ENCODE assay signal across 31 cellular contexts in genomic region chr17:64276961-64277505, GRCh38. TPM values are rescaled to one million over a fixed set of nuclear protein-coding genes. Genes with fewer than 3 reads are reported as not detected.
DNase-seq lines count a peak whose midpoint lies in the region; ATAC-seq, FAIRE-seq and TF ChIP-seq lines count a peak whose summit lies in the region.
"Had no signal": no experiment of that assay in that cellular context is flagged by ENCODE, and none has a peak within 500 bp of the region (broad histone marks: within the 10 kb centered on the region; RNA-seq: fewer than 3 reads in every experiment).

No MANE protein-coding gene starts in this region.

- H3K14ac ChIP-seq in neuronal stem cell (ENCODE audit: low read length), result no peak overlapping the region

- FAIRE-seq in astrocyte (lab: Jason Lieb, UNC), result no peak
- FAIRE-seq: bronchial epithelial cell, RCC 7860, small intestine had no signal

- H2AK5ac ChIP-seq in neuronal stem cell (ENCODE audit: low read depth, low read length), result no peak overlapping the region

- H3K4me1 ChIP-seq in astrocyte (ENCODE audit: insufficient read depth, low read length) (peaks cover 5% of the 10 kb centered on the region), heart right ventricle (peaks cover 3 to 38% (median 28%) of the 10 kb centered on the region in 9 donors), neuronal stem cell (ENCODE audit: control insufficient read depth in 2 of 2, insufficient read depth in 1 of 2, low read depth in 1 of 2, low read length in 2 of 2) (peaks cover 0 to 3% of the 10 kb centered on the region in 2 donors), uterus (no peaks in the 10 kb centered on the region)

- H3K27me3 ChIP-seq in astrocyte (ENCODE audit: insufficient read depth, low read length) (no peaks in the 10 kb centered on the region), heart right ventricle (no peaks in the 10 kb centered on the region), neuronal stem cell (ENCODE audit: control insufficient read depth in 3 of 3, insufficient read depth in 3 of 3, low read depth in 1 of 3, low read length in 3 of 3) (peaks cover 0 to 6% (median 0%) of the 10 kb centered on the region in 3 experiments), uterus (no peaks in the 10 kb centered on the region)
- H3K27me3 ChIP-seq: SJCRH30 had no signal

- H3K9me3 ChIP-seq in astrocyte (ENCODE audit: insufficient read depth, low read depth, low read length) (peaks cover under 1% of the 10 kb centered on the region), heart right ventricle (peaks cover 0 to 3% (median 0%) of the 10 kb centered on the region in 11 donors), neuronal stem cell (replicated peaks in 1 of 2; ENCODE audit: control insufficient read depth in 2 of 2, insufficient read depth in 1 of 2, low read depth in 1 of 2, low read length in 2 of 2) (no peaks in the 10 kb centered on the region), uterus (no peaks in the 10 kb centered on the region)
- H3K9me3 ChIP-seq: Caco-2, SJCRH30 had no signal

- WGBS in heart right ventricle, 2 donors, result 76 to 77% methylated on average over 11 of the region's 11 CpGs
- no CpG with 5 or more reads among the region's 11 CpGs for WGBS in neuronal stem cell (ENCODE audit: extremely low coverage in 2 of 2, insufficient read length in 2 of 2, insufficient replicate concordance in 1 of 2), 2 donors

- no peak overlapping the region for H4K91ac ChIP-seq in neuronal stem cell (ENCODE audit: low read depth, low read length, poor library complexity)

- no peaks in the 10 kb centered on the region for H3K36me3 Mint-ChIP-seq in astrocyte (ENCODE audit: low read depth, unreplicated experiment)
- H3K36me3 Mint-ChIP-seq: activated naive CD4-positive, alpha-beta T cell treated with anti-CD3 and anti-CD28 coated beads, Interleukin-2, amount 50 U/mL, for 24 hours; natural killer cell had no signal

- H4K20me1 ChIP-seq in astrocyte (ENCODE audit: insufficient read depth, low read length), result no peaks in the 10 kb centered on the region

- no peak overlapping the region for H3K23ac ChIP-seq in neuronal stem cell (ENCODE audit: low read depth, low read length, poor library complexity)

- no peak overlapping the region for H3K27ac Mint-ChIP-seq in astrocyte (ENCODE audit: unreplicated experiment)
- H3K27ac Mint-ChIP-seq: activated CD4-positive, alpha-beta T cell treated with anti-CD3 and anti-CD28 coated beads for 36 hours; activated CD8-positive, alpha-beta T cell treated with anti-CD3 and anti-CD28 coated beads, Interleukin-2, amount 10 ng/mL, durations not matched to agents 7 days and 5 days; activated naive CD4-positive, alpha-beta T cell treated with anti-CD3 and anti-CD28 coated beads, Interleukin-2, amount 50 U/mL, for 24 hours; effector memory CD8-positive, alpha-beta T cell; natural killer cell had no signal

- H3K4me3 Mint-ChIP-seq in astrocyte (ENCODE audit: unreplicated experiment), result peak overlapping the region; percentile 34
- H3K4me3 Mint-ChIP-seq: activated CD4-positive, alpha-beta T cell treated with anti-CD3 and anti-CD28 coated beads for 36 hours; activated CD8-positive, alpha-beta T cell treated with anti-CD3 and anti-CD28 coated beads, Interleukin-2, amount 10 ng/mL, durations not matched to agents 7 days and 5 days; activated naive CD4-positive, alpha-beta T cell treated with anti-CD3 and anti-CD28 coated beads, Interleukin-2, amount 50 U/mL, for 24 hours; effector memory CD8-positive, alpha-beta T cell; natural killer cell had no signal

- H3K4ac ChIP-seq in neuronal stem cell (ENCODE audit: low read length), result no peak overlapping the region

- H2AFZ ChIP-seq in astrocyte (ENCODE audit: low read depth, low read length), result no peak overlapping the region
- peak overlapping the region; percentile 39 for H2AFZ ChIP-seq in neuronal stem cell (ENCODE audit: low read length)

- H3K4me3 ChIP-seq in astrocyte (ENCODE audit: insufficient read depth, low read depth, low read length) (no peak overlapping the region), heart right ventricle (no peak overlapping the region), neuronal stem cell (ENCODE audit: low read length in 2 of 2) (no peak overlapping the region), uterus (no peak overlapping the region)
- H3K4me3 ChIP-seq: coronary artery, SJCRH30 had no signal

- no peak overlapping the region for H2BK12ac ChIP-seq in neuronal stem cell (ENCODE audit: low read length)

- H3K9me3 Mint-ChIP-seq in astrocyte (ENCODE audit: unreplicated experiment), result no peaks in the 10 kb centered on the region
- H3K9me3 Mint-ChIP-seq: activated naive CD4-positive, alpha-beta T cell treated with anti-CD3 and anti-CD28 coated beads, Interleukin-2, amount 50 U/mL, for 24 hours; effector memory CD8-positive, alpha-beta T cell; natural killer cell had no signal

- ATAC-seq in heart right ventricle (peak in 5 of 8 donors; percentile 27 to 62 (median 48)), GM21619 (IDR thresholded peaks at IDR 0.05; ENCODE audit: unreplicated experiment) (no peak)
- ATAC-seq: activated CD4-positive, alpha-beta T cell treated with anti-CD3 and anti-CD28 coated beads for 36 hours; activated CD8-positive, alpha-beta T cell treated with anti-CD3 and anti-CD28 coated beads, Interleukin-2, amount 10 ng/mL, durations not matched to agents 7 days and 5 days; effector memory CD8-positive, alpha-beta T cell; natural killer cell; stimulated activated naive CD8-positive, alpha-beta T cell treated with anti-CD3 and anti-CD28 coated beads, Interleukin-15, Interleukin-2, amounts not matched to agents 100 U/mL and 50 U/mL, for 24 hours had no signal

- TF ChIP-seq CTCF in astrocyte (IDR thresholded peaks at IDR 0.05; ENCODE audit: insufficient read depth, low read depth, low read length) (no peak), heart right ventricle (IDR thresholded peaks at IDR 0.05) (no peak), uterus (IDR thresholded peaks at IDR 0.05) (no peak)

- no peak overlapping the region for H2BK5ac ChIP-seq in neuronal stem cell (ENCODE audit: low read length)

- DNase-seq in astrocyte (ENCODE audit: low read depth), result no peak
- no peak for DNase-seq in heart right ventricle
- no peak for DNase-seq in neuronal stem cell (ENCODE audit: low spot score)
- no peak for DNase-seq in uterus
- no peak for DNase-seq in ureter (ENCODE audit: low spot score)
- DNase-seq in NOMO-1 treated with dmso at 0.1 percent for 144 hours (lab: John Stamatoyannopoulos, UW; ENCODE audit: unreplicated experiment), result no peak
- DNase-seq: activated CD4-positive, alpha-beta T cell treated with anti-CD3 and anti-CD28 coated beads for 36 hours; activated CD8-positive, alpha-beta T cell treated with anti-CD3 and anti-CD28 coated beads, Interleukin-2, amount 10 ng/mL, durations not matched to agents 7 days and 5 days; amygdala; Caco-2; DMS53; effector memory CD8-positive, alpha-beta T cell; erythroblast; GOT3; islet precursor cell; natural killer cell; NCI-H1436; NCI-H2107; NCI-H446 treated with DMSO at 0.1 percent for 48 hours; NCI-H774; small intestine; stimulated activated naive CD8-positive, alpha-beta T cell treated with anti-CD3 and anti-CD28 coated beads, Interleukin-15, Interleukin-2, amounts not matched to agents 100 U/mL and 50 U/mL, for 24 hours; T1000 had no signal

- no peak overlapping the region for H3K9ac ChIP-seq in astrocyte (ENCODE audit: low read length)
- H3K9ac ChIP-seq in neuronal stem cell (ENCODE audit: low read depth, low read length, poor library complexity), result no peak overlapping the region

- H3K27ac ChIP-seq in astrocyte (ENCODE audit: low read depth, low read length) (no peak overlapping the region), heart right ventricle (peak overlapping the region in 9 of 10 donors; percentile 33 to 91 (median 78)), neuronal stem cell (replicated peaks; ENCODE audit: low read length) (no peak overlapping the region), uterus (peak overlapping the region; percentile 74 to 79)
- H3K27ac ChIP-seq: C4-2B, SJCRH30, VCaP had no signal

- no peaks in the 10 kb centered on the region for H3K79me1 ChIP-seq in neuronal stem cell (ENCODE audit: low read depth, low read length)

- no peaks in the 10 kb centered on the region for H3K79me2 ChIP-seq in astrocyte (ENCODE audit: insufficient read depth, low read length)

- H3K36me3 ChIP-seq in astrocyte (ENCODE audit: insufficient read depth, low read length), result no peaks in the 10 kb centered on the region
- H3K36me3 ChIP-seq in heart right ventricle, result no peaks in the 10 kb centered on the region
- no peaks in the 10 kb centered on the region for H3K36me3 ChIP-seq in neuronal stem cell (replicated peaks in 1 of 2; ENCODE audit: control insufficient read depth in 2 of 2, insufficient read depth in 2 of 2, low read length in 2 of 2)
- no peaks in the 10 kb centered on the region for H3K36me3 ChIP-seq in uterus
- H3K36me3 ChIP-seq: SJCRH30 had no signal

- H3K4me1 Mint-ChIP-seq in astrocyte (ENCODE audit: low read depth, unreplicated experiment), result peaks cover 12% of the 10 kb centered on the region
- H3K4me1 Mint-ChIP-seq: natural killer cell had no signal

- H3K27me3 Mint-ChIP-seq in astrocyte (ENCODE audit: low read depth, unreplicated experiment), result no peaks in the 10 kb centered on the region
- H3K27me3 Mint-ChIP-seq: activated CD4-positive, alpha-beta T cell treated with anti-CD3 and anti-CD28 coated beads for 36 hours; activated naive CD4-positive, alpha-beta T cell treated with anti-CD3 and anti-CD28 coated beads, Interleukin-2, amount 50 U/mL, for 24 hours; effector memory CD8-positive, alpha-beta T cell had no signal

- H2BK15ac ChIP-seq in neuronal stem cell (ENCODE audit: low read length), result no peak overlapping the region

- no peak overlapping the region for H2BK120ac ChIP-seq in neuronal stem cell (ENCODE audit: low read depth, low read length)

- no peak overlapping the region for H3K18ac ChIP-seq in neuronal stem cell (ENCODE audit: low read length)

- H3K4me2 ChIP-seq in astrocyte (ENCODE audit: low read length), result no peak overlapping the region
- no peak overlapping the region for H3K4me2 ChIP-seq in neuronal stem cell (ENCODE audit: insufficient read depth, low read length, poor library complexity, severe bottlenecking)

- no peak overlapping the region for H4K8ac ChIP-seq in neuronal stem cell (ENCODE audit: low read depth, low read length)

- TF ChIP-seq POLR2A in uterus (IDR thresholded peaks at IDR 0.05), result no peak

- intact Hi-C loops in heart right ventricle (cut with DNase I), result loop anchor here in 3 of 10 donors (2.0 to 10.0 kb wide), 5 partner anchors 120 to 362 kb away; partner anchors contain the start of genes CSHL1 (in 1 of the 3), ERN1 (in 1 of the 3) and GH1 (in 1 of the 3)
- intact Hi-C loops in uterus (cut with DNase I; ENCODE audit: low total_unique reads), result no loop called here

RNA-seq across cellular contexts. Expression of gene TEX2, which starts 14.0 kb away (rescaled TPM):
- total RNA-seq in astrocyte, result 56.1 and 58.2 TPM in 2 replicates
- total RNA-seq in heart right ventricle, result 10 to 100 TPM; 44.2 to 60.5 (median 55.3) TPM
- 10 to 100 TPM; 15.9 to 22.3 TPM for polyA plus RNA-seq in heart right ventricle
- 4.1 TPM for polyA plus RNA-seq in neuronal stem cell (2013, experiment 1 of 2)
- 4.3 TPM for polyA plus RNA-seq in neuronal stem cell (2013, experiment 2 of 2)
- total RNA-seq in uterus, result 10 to 100 TPM; 23.8 to 43.4 (median 35.6) TPM
- 31.6 TPM for total RNA-seq in ureter

Comparison
In these comparisons a context has a peak if more than half of its experiments do, and no peak if none do; other contexts are left out.
1. H3K27ac ChIP-seq: peak in heart right ventricle (9 of 10) and uterus (2 of 2); none in astrocyte (single experiment) and neuronal stem cell (single experiment).